In the genomic region with DNA sequence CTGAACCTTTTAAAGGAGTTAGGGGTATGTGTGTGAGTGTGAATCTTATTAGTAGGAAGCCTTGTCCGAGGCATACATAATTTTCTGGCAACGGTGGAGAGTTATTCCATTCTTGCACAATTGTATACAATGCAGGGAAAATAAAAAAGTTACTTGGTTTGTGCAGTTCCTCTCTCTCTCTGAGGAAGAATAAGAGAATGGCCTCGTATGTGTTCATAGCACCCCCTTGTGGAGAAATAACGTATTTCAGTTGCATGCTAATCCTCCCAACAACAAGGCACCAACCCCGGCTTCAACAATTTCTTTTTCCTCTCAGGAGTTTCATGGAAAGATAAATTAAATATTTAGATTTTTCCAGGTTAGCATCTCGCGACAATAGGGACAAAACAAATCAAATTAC, we compare ENCODE assay signal across 8 cellular contexts. TPM values are rescaled to one million over a fixed set of nuclear protein-coding genes. Genes with fewer than 3 reads are reported as not detected.
A peak's percentile ranks its signal among the peaks of the same experiment; 100 is the strongest.
DNase-seq lines count a peak whose midpoint lies in the region; ATAC-seq and TF ChIP-seq lines count a peak whose summit lies in the region.
"Had no signal": no experiment of that assay in that cellular context is flagged by ENCODE, and none has a peak within 500 bp of the region (broad histone marks: within the 10 kb centered on the region; RNA-seq: fewer than 3 reads in every experiment).

No MANE protein-coding gene starts in this region.

- no peak for TF ChIP-seq EP300 in SK-N-SH (IDR thresholded peaks at IDR 0.05; ENCODE audit: borderline replicate concordance in 1 of 2, low read depth in 1 of 2, low read length in 1 of 2)

- no peaks in the 10 kb centered on the region for H3F3A ChIP-seq in SK-N-SH (replicated peaks; ENCODE audit: insufficient read depth)

- H3K9me2 ChIP-seq in SK-N-SH: no peaks in the 10 kb centered on the region

- H3K27me3 ChIP-seq in SK-N-SH (ENCODE audit: insufficient read depth): peaks cover 12% of the 10 kb centered on the region; the same call in 1 of the 2 replicates
- no peaks in the 10 kb centered on the region for H3K27me3 ChIP-seq in MG63

- peak; percentile 83 for TF ChIP-seq CTCF in SK-N-SH (IDR thresholded peaks at IDR 0.05)

- H3K4me2 ChIP-seq in SK-N-SH: no peak overlapping the region

- DNase-seq in DMS 273 treated with DMSO at 0.1 percent for 48 hours (lab: John Stamatoyannopoulos, UW) (peak; percentile 12), SK-N-SH (peak; percentile 14), foreskin melanocyte (peak; percentile 17), putamen (ENCODE audit: low spot score) (peak; percentile 22), MG63 (no peak)

- H3K9me3 ChIP-seq in SK-N-SH: no peaks in the 10 kb centered on the region
- H3K9me3 ChIP-seq in MG63: no peaks in the 10 kb centered on the region

- H3K36me3 ChIP-seq in SK-N-SH (replicated peaks in 1 of 2; ENCODE audit: control insufficient read depth in 1 of 2, insufficient read depth in 2 of 2, low read length in 1 of 2) (no peaks in the 10 kb centered on the region), MG63 (no peaks in the 10 kb centered on the region)

- H3K27ac ChIP-seq in SK-N-SH (ENCODE audit: low read depth in 2 of 2, low read length in 1 of 2): no peak overlapping the region
- H3K27ac ChIP-seq: skin epidermis had no signal

- CTCF ChIA-PET in SK-N-SH (lab: Yijun Ruan, JAX): interaction anchor here (0.7 to 1.0 kb wide), 4 partner anchors 13 to 554 kb away, joined by 3 to 5 read pairs (median 4); no protein-coding TSS in a partner anchor

- H3K4me3 ChIP-seq in SK-N-SH (ENCODE audit: low read depth in 2 of 2, low read length in 1 of 2) (no peak overlapping the region; a peak in 1 of 4 replicates), MG63 (no peak overlapping the region)
- H3K4me3 ChIP-seq: skin epidermis had no signal

- H2AFZ ChIP-seq in SK-N-SH (ENCODE audit: low read depth): no peak overlapping the region

- ATAC-seq in GM18870 (IDR thresholded peaks at IDR 0.05; ENCODE audit: unreplicated experiment): peak; percentile 62
- ATAC-seq in HG03432 (IDR thresholded peaks at IDR 0.05; ENCODE audit: unreplicated experiment): peak; percentile 74

- no peaks in the 10 kb centered on the region for H4K20me1 ChIP-seq in SK-N-SH (ENCODE audit: insufficient read depth)

- no peaks in the 10 kb centered on the region for H3K4me1 ChIP-seq in SK-N-SH (ENCODE audit: control insufficient read depth in 1 of 2, insufficient read depth in 2 of 2, low read depth in 1 of 2, low read length in 1 of 2)

- POLR2A ChIA-PET in SK-N-SH (lab: Yijun Ruan, JAX): no interaction called here

- H3K9ac ChIP-seq in SK-N-SH: no peak overlapping the region

- no peaks in the 10 kb centered on the region for H3K79me2 ChIP-seq in SK-N-SH (ENCODE audit: insufficient read depth)

- WGBS in SK-N-SH (ENCODE audit: low lambda C conversion rate): 2% methylated on average over 7 of the region's 7 CpGs

- peak; percentile 69 for TF ChIP-seq RAD21 in SK-N-SH (IDR thresholded peaks at IDR 0.05; ENCODE audit: low read length)

TF ChIP-seq in SK-N-SH, 30 proteins besides CTCF, POLR2A, EP300 and RAD21:
- TF ChIP-seq SMC3 (IDR thresholded peaks at IDR 0.05; ENCODE audit: low read depth, low read length): peak; percentile 56
- no peak for TF ChIP-seq RFX5 (IDR thresholded peaks at IDR 0.05; ENCODE audit: low read length)

RNA-seq across cellular contexts. Expression of a gene that starts 33.7 kb away (rescaled TPM):
- 0.12 and 0.16 TPM in 2 replicates for polyA plus RNA-seq in SK-N-SH (2012; rRNA removed)
- polyA plus RNA-seq in SK-N-SH (2012; cell fraction: cytosol; rRNA removed): 0.08 and 0.10 TPM in 2 replicates
- polyA plus RNA-seq in SK-N-SH (2012; cell fraction: nucleus; rRNA removed): 0.05 TPM in 1 of 2 replicates, not detected in the other
- 0.05 and 0.56 TPM in 2 replicates for total RNA-seq in MG63 (2014; rRNA removed; shearing (Covaris generic); ENCODE audit: low replicate concordance)
